Comparison of ENCODE assay signal across 8 cellular contexts in genomic region chr2:131801745-131802350, GRCh38.
DNase-seq lines count a peak whose midpoint lies in the region; ATAC-seq and TF ChIP-seq lines count a peak whose summit lies in the region.
"Not testable (repeated sequence)": the region's sequence is repeated elsewhere in the genome, so short reads cannot be mapped to it uniquely, and the experiment has no call there.

No MANE protein-coding gene starts in this region.

- DNase-seq in COLO668 (lab: John Stamatoyannopoulos, UW; ENCODE audit: unreplicated experiment) (peak; percentile 68), OCI-LY7 (ENCODE audit: low spot score) (peak; percentile 71)
- peak; percentile 83 to 88 for DNase-seq in activated T-cell treated with anti-CD3 and anti-CD28 coated beads, Interleukin-2, amount 50 U/mL, for 72 hours
- peak; percentile 63 to 70 for DNase-seq in stimulated activated CD8-positive, alpha-beta memory T cell treated with anti-CD3 and anti-CD28 coated beads, Interleukin-2, amount 100 ng/mL, for 48 hours (ENCODE audit: low read depth in 2 of 2)

- ATAC-seq in GM19468 (IDR thresholded peaks at IDR 0.05; ENCODE audit: extremely low read depth, unreplicated experiment) (peak; percentile 79), HG03520 (IDR thresholded peaks at IDR 0.05; ENCODE audit: unreplicated experiment) (peak; percentile 96), esophagus mucosa (peak; percentile 77)
- peak; percentile 94 to 95 for ATAC-seq in activated T-cell treated with anti-CD3 and anti-CD28 coated beads, Interleukin-2, amount 50 U/mL, for 72 hours (replicated peaks in 1 of 2)

- not testable (repeated sequence) for BruUV-seq in OCI-LY7 (replicated peaks; lab: Mats Ljungman, UMichigan)

- H3K27ac ChIP-seq in OCI-LY7 (ENCODE audit: low read depth, low read length, poor library complexity, severe bottlenecking); mucosa of rectum (ENCODE audit: low read depth in 2 of 2, low read length in 2 of 2): not testable (repeated sequence)

- intact Hi-C loops in OCI-LY7 (cut with micrococcal nuclease; ENCODE audit: unreplicated experiment), result loop anchor here (1.0 to 10.0 kb wide), 4 partner anchors 128 to 650 kb away; no protein-coding TSS in a partner anchor

- peak overlapping the region; percentile 58 for H3K4me2 ChIP-seq in OCI-LY7 (ENCODE audit: low read length)

- not testable (repeated sequence) for H3K27me3 ChIP-seq in mucosa of rectum (ENCODE audit: control insufficient read depth in 2 of 2, insufficient read depth in 2 of 2, low read length in 2 of 2)

- not testable (repeated sequence) for H3K9me3 Mint-ChIP-seq in activated T-cell treated with anti-CD3 and anti-CD28 coated beads, Interleukin-2, amount 50 U/mL, for 72 hours

- not testable (repeated sequence) for H4K20me1 ChIP-seq in OCI-LY7 (ENCODE audit: insufficient read depth, low read length)

- H3K4me3 Mint-ChIP-seq in activated T-cell treated with anti-CD3 and anti-CD28 coated beads, Interleukin-2, amount 50 U/mL, for 72 hours, result peak overlapping the region; percentile 74 to 77

- H2AFZ ChIP-seq in OCI-LY7 (ENCODE audit: low read length), result 0 out of 2 replicates have a peak overlapping the region, but pooled peaks have one; percentile 14

- POLR2A ChIA-PET in OCI-LY7 (lab: Charles Lee), result not testable (repeated sequence)

- H3K79me2 ChIP-seq in OCI-LY7 (ENCODE audit: insufficient read depth, low read depth, low read length), result not testable (repeated sequence)

- H3K9ac ChIP-seq in mucosa of rectum (ENCODE audit: low read depth in 1 of 2, low read length in 2 of 2), result not testable (repeated sequence)

- not testable (repeated sequence) for H3K4me1 Mint-ChIP-seq in activated T-cell treated with anti-CD3 and anti-CD28 coated beads, Interleukin-2, amount 50 U/mL, for 72 hours (ENCODE audit: low read depth)

- CTCF ChIA-PET in OCI-LY7 (lab: Charles Lee; ENCODE audit: unreplicated experiment), result interaction anchor here (0.6 to 1.1 kb wide), 2 partner anchors 129 to 1263 kb away, joined by 3 to 4 read pairs; no protein-coding TSS in a partner anchor

- not testable (repeated sequence) for H3K27ac Mint-ChIP-seq in activated T-cell treated with anti-CD3 and anti-CD28 coated beads, Interleukin-2, amount 50 U/mL, for 72 hours

- peak; percentile 68 for TF ChIP-seq CTCF in OCI-LY7 (conservative IDR thresholded peaks at IDR 0.05; ENCODE audit: low read length)

- H3K9me3 ChIP-seq in OCI-LY7 (ENCODE audit: low read length); mucosa of rectum (ENCODE audit: control insufficient read depth in 2 of 2, low read length in 2 of 2): not testable (repeated sequence)

- not testable (repeated sequence) for H3K9me2 ChIP-seq in OCI-LY7 (ENCODE audit: insufficient read depth, low read length)

- H3K36me3 ChIP-seq in OCI-LY7 (ENCODE audit: insufficient read depth, low read length); mucosa of rectum (ENCODE audit: control insufficient read depth in 2 of 2, insufficient read depth in 2 of 2, low read length in 2 of 2): not testable (repeated sequence)

- H3K4me3 ChIP-seq in OCI-LY7 (ENCODE audit: low read depth, low read length, poor library complexity, severe bottlenecking) (peak overlapping the region; percentile 40), mucosa of rectum (ENCODE audit: low read length in 2 of 2) (peak overlapping the region; percentile 44 to 46)

- H3K27me3 Mint-ChIP-seq in activated T-cell treated with anti-CD3 and anti-CD28 coated beads, Interleukin-2, amount 50 U/mL, for 72 hours (ENCODE audit: low read depth), result peaks cover 14% of the 10 kb centered on the region

- H3K4me1 ChIP-seq in OCI-LY7 (ENCODE audit: insufficient read depth, low read length, poor library complexity, severe bottlenecking); mucosa of rectum (ENCODE audit: control insufficient read depth in 2 of 2, insufficient read depth in 2 of 2, low read length in 2 of 2): not testable (repeated sequence)

- H3K36me3 Mint-ChIP-seq in activated T-cell treated with anti-CD3 and anti-CD28 coated beads, Interleukin-2, amount 50 U/mL, for 72 hours (ENCODE audit: insufficient read depth in 2 of 2), result not testable (repeated sequence)
